Comparison of ENCODE assay signal across 25 cellular contexts in the genomic region with DNA sequence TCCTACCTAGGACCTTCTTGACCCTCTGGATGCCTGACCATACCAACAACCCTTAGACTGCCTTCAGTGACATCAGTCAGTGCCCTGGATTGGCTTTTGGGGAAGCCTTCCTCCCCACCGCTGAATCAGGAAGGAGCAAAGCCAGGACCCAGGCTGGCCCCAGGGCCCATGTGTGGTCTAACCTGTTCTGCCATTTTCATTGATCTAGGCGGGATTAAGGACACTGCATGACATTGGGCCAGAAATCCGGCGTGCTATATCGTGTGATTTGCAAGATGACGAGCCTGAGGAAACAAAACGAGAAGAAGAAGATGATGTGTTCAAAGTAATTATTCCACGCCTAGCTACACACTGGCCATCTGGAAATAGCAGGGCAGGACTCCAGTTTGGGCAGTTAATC. TPM values are rescaled to one million over a fixed set of nuclear protein-coding genes. Genes with fewer than 3 reads are reported as not detected.
"Had no signal": no experiment of that assay in that cellular context is flagged by ENCODE, and none has a peak within 500 bp of the region (broad histone marks: within the 10 kb centered on the region; RNA-seq: fewer than 3 reads in every experiment).

No MANE protein-coding gene starts in this region.

- H3K9me3 ChIP-seq: gastroesophageal sphincter, psoas muscle, stomach, thyroid gland had no signal

- DNase-seq: activated B cell treated with CpG ODN at 0.5 μM for 24 hours; activated CD8-positive, alpha-beta memory T cell treated with anti-CD3 and anti-CD28 coated beads, Interleukin-2, amount 10 ng/mL, durations not matched to agents 7 days and 5 days; activated CD8-positive, alpha-beta T cell treated with anti-CD3 and anti-CD28 coated beads, Interleukin-2, amount 10 ng/mL, durations not matched to agents 7 days and 5 days; activated naive CD4-positive, alpha-beta T cell treated with anti-CD3 and anti-CD28 coated beads, Interleukin-2, amount 10 ng/mL, durations not matched to agents 7 days and 5 days; activated T-cell treated with anti-CD3 and anti-CD28 coated beads, Interleukin-2, amount 50 U/mL, for 48 hours; amniotic stem cell; brain microvascular endothelial cell; caudate nucleus; hippocampal formation; left cardiac atrium; naive thymus-derived CD4-positive, alpha-beta T cell; occipital lobe; psoas muscle; stimulated activated CD4-positive, alpha-beta T cell treated with anti-CD3 and anti-CD28 coated beads, Interleukin-1b, Interleukin-23, amount 100 ng/mL, for 48 hours; stimulated activated CD4-positive, alpha-beta T cell treated with anti-CD3 and anti-CD28 coated beads, Interleukin-4, amount 100 ng/mL, for 4 hours; stimulated activated CD8-positive, alpha-beta memory T cell treated with anti-CD3 and anti-CD28 coated beads, Interleukin-4, amount 100 ng/mL, for 48 hours; stomach; T-cell; thyroid gland had no signal

- H3K4me3 Mint-ChIP-seq: activated B cell treated with CpG ODN at 0.5 μM for 24 hours; activated CD8-positive, alpha-beta memory T cell treated with anti-CD3 and anti-CD28 coated beads, Interleukin-2, amount 10 ng/mL, durations not matched to agents 7 days and 5 days; activated CD8-positive, alpha-beta T cell treated with anti-CD3 and anti-CD28 coated beads, Interleukin-2, amount 10 ng/mL, durations not matched to agents 7 days and 5 days; activated naive CD4-positive, alpha-beta T cell treated with anti-CD3 and anti-CD28 coated beads, Interleukin-2, amount 10 ng/mL, durations not matched to agents 7 days and 5 days; mesothelial cell of epicardium; naive thymus-derived CD4-positive, alpha-beta T cell; neural progenitor cell; stimulated activated memory B cell treated with anti-CD40 and anti-IgM and Interleukin-4, amounts not matched to agents 10 μg/mL and 1 μg/mL and 100 μg/mL, for 72 hours; T-cell had no signal

- H3K36me3 ChIP-seq: brain microvascular endothelial cell, gastroesophageal sphincter, neural progenitor cell, stomach, thyroid gland had no signal

- H3K27me3 Mint-ChIP-seq: activated B cell treated with CpG ODN at 0.5 μM for 24 hours had no signal

- H3K9me3 Mint-ChIP-seq: activated B cell treated with CpG ODN at 0.5 μM for 24 hours; activated naive CD4-positive, alpha-beta T cell treated with anti-CD3 and anti-CD28 coated beads, Interleukin-2, amount 10 ng/mL, durations not matched to agents 7 days and 5 days; mesothelial cell of epicardium; naive thymus-derived CD4-positive, alpha-beta T cell; neural progenitor cell; stimulated activated memory B cell treated with anti-CD40 and anti-IgM and Interleukin-4, amounts not matched to agents 10 μg/mL and 1 μg/mL and 100 μg/mL, for 72 hours; T-cell had no signal

- H3K36me3 Mint-ChIP-seq: activated CD8-positive, alpha-beta memory T cell treated with anti-CD3 and anti-CD28 coated beads, Interleukin-2, amount 10 ng/mL, durations not matched to agents 7 days and 5 days; activated naive CD4-positive, alpha-beta T cell treated with anti-CD3 and anti-CD28 coated beads, Interleukin-2, amount 10 ng/mL, durations not matched to agents 7 days and 5 days; mesothelial cell of epicardium; naive thymus-derived CD4-positive, alpha-beta T cell; neural progenitor cell; T-cell had no signal

- H3K4me3 ChIP-seq: gastroesophageal sphincter, neural progenitor cell, psoas muscle, smooth muscle cell, stomach, thyroid gland had no signal

- ATAC-seq: activated CD8-positive, alpha-beta memory T cell treated with anti-CD3 and anti-CD28 coated beads, Interleukin-2, amount 10 ng/mL, durations not matched to agents 7 days and 5 days; activated CD8-positive, alpha-beta T cell treated with anti-CD3 and anti-CD28 coated beads, Interleukin-2, amount 10 ng/mL, durations not matched to agents 7 days and 5 days; gastroesophageal sphincter; left cardiac atrium; naive thymus-derived CD4-positive, alpha-beta T cell; psoas muscle; stimulated activated memory B cell treated with anti-CD40 and anti-IgM and Interleukin-4, amounts not matched to agents 10 μg/mL and 1 μg/mL and 100 μg/mL, for 72 hours; T-cell had no signal

- H3K27me3 ChIP-seq: brain microvascular endothelial cell, gastroesophageal sphincter, neural progenitor cell, thyroid gland had no signal

- H3K27ac Mint-ChIP-seq: activated B cell treated with CpG ODN at 0.5 μM for 24 hours; activated CD8-positive, alpha-beta memory T cell treated with anti-CD3 and anti-CD28 coated beads, Interleukin-2, amount 10 ng/mL, durations not matched to agents 7 days and 5 days; activated CD8-positive, alpha-beta T cell treated with anti-CD3 and anti-CD28 coated beads, Interleukin-2, amount 10 ng/mL, durations not matched to agents 7 days and 5 days; activated naive CD4-positive, alpha-beta T cell treated with anti-CD3 and anti-CD28 coated beads, Interleukin-2, amount 10 ng/mL, durations not matched to agents 7 days and 5 days; mesothelial cell of epicardium; naive thymus-derived CD4-positive, alpha-beta T cell; neural progenitor cell; stimulated activated memory B cell treated with anti-CD40 and anti-IgM and Interleukin-4, amounts not matched to agents 10 μg/mL and 1 μg/mL and 100 μg/mL, for 72 hours; T-cell had no signal

- H3K4me1 ChIP-seq: gastroesophageal sphincter, neural progenitor cell, parathyroid adenoma, psoas muscle had no signal

- H3K4me1 Mint-ChIP-seq: activated B cell treated with CpG ODN at 0.5 μM for 24 hours; activated CD8-positive, alpha-beta memory T cell treated with anti-CD3 and anti-CD28 coated beads, Interleukin-2, amount 10 ng/mL, durations not matched to agents 7 days and 5 days; activated naive CD4-positive, alpha-beta T cell treated with anti-CD3 and anti-CD28 coated beads, Interleukin-2, amount 10 ng/mL, durations not matched to agents 7 days and 5 days; naive thymus-derived CD4-positive, alpha-beta T cell; T-cell had no signal

- H3K27ac ChIP-seq: brain microvascular endothelial cell, gastroesophageal sphincter, neural progenitor cell, parathyroid adenoma, psoas muscle, stomach, thyroid gland had no signal

RNA-seq across cellular contexts. Expression of a gene that starts 46.3 kb away (rescaled TPM):
- total RNA-seq: smooth muscle cell had no signal
